ENCODE assay signal across 8 cellular contexts in genomic region chr1:101474039-101474665, GRCh38.
DNase-seq lines count a peak whose midpoint lies in the region; TF ChIP-seq lines count a peak whose summit lies in the region.

No MANE protein-coding gene starts in this region.

- DNase-seq in SIG-M5 treated with dmso at 0.1 percent for 504 hours (lab: John Stamatoyannopoulos, UW; ENCODE audit: unreplicated experiment) (peak; percentile 13), SIG-M5 (lab: John Stamatoyannopoulos, UW) (no peak), Karpas-422 (peak; percentile 83), amniotic epithelial cell (ENCODE audit: low read depth) (peak; percentile 18), progenitor cell of endocrine pancreas (ENCODE audit: low spot score, unreplicated experiment) (no peak), NCI-H187 treated with DMSO at 0.1 percent for 48 hours (lab: John Stamatoyannopoulos, UW) (no peak), ureter (ENCODE audit: low spot score) (no peak)
- no peak for DNase-seq in effector CD4-positive, alpha-beta T cell

- H3K4me3 Mint-ChIP-seq in progenitor cell of endocrine pancreas (ENCODE audit: low read depth), result no peak overlapping the region

- no peak overlapping the region for H3K4me3 ChIP-seq in Karpas-422 (ENCODE audit: low read length)

- no peaks in the 10 kb centered on the region for H3K36me3 ChIP-seq in Karpas-422 (ENCODE audit: insufficient read depth, low read length)

- H3K36me3 Mint-ChIP-seq in progenitor cell of endocrine pancreas (ENCODE audit: insufficient read depth), result no peaks in the 10 kb centered on the region

- no peaks in the 10 kb centered on the region for H3K4me1 Mint-ChIP-seq in progenitor cell of endocrine pancreas (ENCODE audit: low read depth)

- peak; percentile 49 for TF ChIP-seq CTCF in progenitor cell of endocrine pancreas (IDR thresholded peaks at IDR 0.05; ENCODE audit: unreplicated experiment)

- H3K27ac Mint-ChIP-seq in progenitor cell of endocrine pancreas, result no peak overlapping the region

- H3K9me2 ChIP-seq in Karpas-422 (replicated peaks; ENCODE audit: insufficient read depth, low read length), result no peaks in the 10 kb centered on the region

- H3K9me3 ChIP-seq in Karpas-422 (ENCODE audit: low read length), result peaks cover 7% of the 10 kb centered on the region; the same call in 1 of the 2 replicates

- peaks cover 4% of the 10 kb centered on the region for H3K9me3 Mint-ChIP-seq in progenitor cell of endocrine pancreas (ENCODE audit: low read depth)

- no peaks in the 10 kb centered on the region for H4K20me1 ChIP-seq in Karpas-422 (ENCODE audit: insufficient read depth, low read depth, low read length)

- H2AFZ ChIP-seq in Karpas-422 (ENCODE audit: low read length), result no peak overlapping the region

- no peak overlapping the region for H3K4me2 ChIP-seq in Karpas-422 (ENCODE audit: low read depth, low read length, poor library complexity, severe bottlenecking)

- H3K79me2 ChIP-seq in Karpas-422 (ENCODE audit: low read length), result no peaks in the 10 kb centered on the region

- H3K27ac ChIP-seq in Karpas-422 (ENCODE audit: low read length), result no peak overlapping the region

- no peaks in the 10 kb centered on the region for H3K27me3 Mint-ChIP-seq in progenitor cell of endocrine pancreas

- no peaks in the 10 kb centered on the region for H3K27me3 ChIP-seq in Karpas-422 (ENCODE audit: low read length)

- no peaks in the 10 kb centered on the region for H3K4me1 ChIP-seq in Karpas-422 (ENCODE audit: low read length)

- no peak overlapping the region for H3K9ac ChIP-seq in Karpas-422 (ENCODE audit: low read length)

Comparison
In these comparisons a context has a peak if more than half of its experiments do, and no peak if none do; other contexts are left out.
1. DNase-seq: peak in SIG-M5 treated with dmso at 0.1 percent for 504 hours (single experiment), Karpas-422 (single experiment) and amniotic epithelial cell (single experiment); none in SIG-M5 (single experiment), progenitor cell of endocrine pancreas (single experiment), NCI-H187 treated with DMSO at 0.1 percent for 48 hours (single experiment), ureter (single experiment) and effector CD4-positive, alpha-beta T cell (single experiment).